Comparison of ENCODE assay signal across 1 cellular context in genomic region chr16:81314603-81315270, GRCh38.
TF ChIP-seq lines count a peak whose summit lies in the region.

Gene GAN (plus strand): TSS chr16:81314962. CDS start chr16:81315114, 152 bp downstream.

TF ChIP-seq in K562, 482 proteins besides CTCF, POLR2A, EP300 and RAD21 (continued from another document and continues in another):
- TF ChIP-seq STAT6 (CRISPR knock-in tag; IDR thresholded peaks at IDR 0.05) (peak; percentile 70; the same call in 1 of the 2 replicates), SRF (CRISPR knock-in tag; IDR thresholded peaks at IDR 0.05) (0 out of 4 replicates have a peak, but pooled peaks of 1 of the 2 experiments have one; percentile 40), ZBTB9 (CRISPR knock-in tag; IDR thresholded peaks at IDR 0.05) (no peak), U2AF2 (optimal IDR thresholded peaks at IDR 0.05; ENCODE audit: low read depth, low read length) (no peak), GATAD2A (IDR thresholded peaks at IDR 0.05) (0 out of 2 replicates have a peak, but pooled peaks have one; percentile 24), CREB3L1 (IDR thresholded peaks at IDR 0.05; ENCODE audit: borderline replicate concordance, low read depth) (peak; percentile 44), ZHX1 (conservative IDR thresholded peaks at IDR 0.05; ENCODE audit: low read length) (peak; percentile 83), NONO (IDR thresholded peaks at IDR 0.05; ENCODE audit: low read depth in 2 of 2, low read length in 1 of 2) (peak; percentile 59 to 95; a peak in 3 of 4 replicates), BRCA1 (IDR thresholded peaks at IDR 0.05) (no peak), BRCA1 (CRISPR knock-in tag; IDR thresholded peaks at IDR 0.05) (no peak), NR2C2 (CRISPR knock-in tag; IDR thresholded peaks at IDR 0.05) (no peak), NR2C2 (tag; IDR thresholded peaks at IDR 0.05) (peak; percentile 88), LARP7 (IDR thresholded peaks at IDR 0.05) (no peak), HDAC1 (IDR thresholded peaks at IDR 0.05) (peak in 1 of 2 experiments; percentile 83; a peak in 2 of 4 replicates), RFX1 (IDR thresholded peaks at IDR 0.05) (no peak), ARHGAP35 (IDR thresholded peaks at IDR 0.05; ENCODE audit: partially characterized antibody) (no peak), ELF4 (CRISPR knock-in tag; IDR thresholded peaks at IDR 0.05) (no peak), TSHZ1 (CRISPR knock-in tag; IDR thresholded peaks at IDR 0.05) (no peak), RBM22 (IDR thresholded peaks at IDR 0.05; ENCODE audit: low read depth, low read length, poor library complexity, severe bottlenecking) (no peak), L3MBTL2 (IDR thresholded peaks at IDR 0.05) (peak; percentile 80), FOXP4 (CRISPR knock-in tag; IDR thresholded peaks at IDR 0.05; ENCODE audit: borderline replicate concordance) (peak; percentile 90; the same call in 1 of the 2 replicates), TEAD1 (CRISPR knock-in tag; IDR thresholded peaks at IDR 0.05) (peak in 1 of 2 experiments; percentile 25; a peak in 1 of 4 replicates), ZBTB17 (CRISPR knock-in tag; IDR thresholded peaks at IDR 0.05) (peak; percentile 66), SIX5 (IDR thresholded peaks at IDR 0.05; ENCODE audit: borderline replicate concordance in 1 of 2, insufficient read depth in 1 of 2, low read depth in 1 of 2, low read length in 2 of 2) (peak in 1 of 2 experiments; percentile 14; a peak in 2 of 4 replicates), TOE1 (IDR thresholded peaks at IDR 0.05; ENCODE audit: borderline replicate concordance) (peak; percentile 75; the same call in 1 of the 2 replicates), TOE1 (CRISPR knock-in tag; IDR thresholded peaks at IDR 0.05; ENCODE audit: borderline replicate concordance, low read depth) (no peak), NR4A1 (CRISPR knock-in tag; IDR thresholded peaks at IDR 0.05) (peak; percentile 35; the same call in 1 of the 2 replicates), NR4A1 (tag; IDR thresholded peaks at IDR 0.05) (no peak), CREM (IDR thresholded peaks at IDR 0.05; ENCODE audit: low read depth) (peak; percentile 99), NUFIP1 (IDR thresholded peaks at IDR 0.05; ENCODE audit: partially characterized antibody) (no peak), KLF13 (tag; IDR thresholded peaks at IDR 0.05; ENCODE audit: borderline replicate concordance, low read depth) (0 out of 2 replicates have a peak, but pooled peaks have one; percentile 52), SOX6 (IDR thresholded peaks at IDR 0.05) (0 out of 2 replicates have a peak, but pooled peaks have one; percentile 16), BHLHE40 (IDR thresholded peaks at IDR 0.05; ENCODE audit: low read length) (peak; percentile 37; the same call in 1 of the 2 replicates), SUPT5H (IDR thresholded peaks at IDR 0.05) (peak; percentile 85), MEF2D (tag; conservative IDR thresholded peaks at IDR 0.05; ENCODE audit: low read depth) (no peak), C11orf30 (IDR thresholded peaks at IDR 0.05; ENCODE audit: low read depth) (peak; percentile 96), NR2C1 (IDR thresholded peaks at IDR 0.05) (no peak), NR2C1 (tag; IDR thresholded peaks at IDR 0.05) (peak; percentile 43; the same call in 1 of the 2 replicates), MNT (conservative IDR thresholded peaks at IDR 0.05) (peak; percentile 71 to 91), CREB1 (IDR thresholded peaks at IDR 0.05) (peak; percentile 100), CREB1 (CRISPR knock-in tag; IDR thresholded peaks at IDR 0.05) (peak; percentile 99), KAT7 (CRISPR knock-in tag; IDR thresholded peaks at IDR 0.05; ENCODE audit: borderline replicate concordance) (no peak), ZNF175 (CRISPR knock-in tag; IDR thresholded peaks at IDR 0.05; ENCODE audit: low read depth) (no peak), SETDB1 (IDR thresholded peaks at IDR 0.05; ENCODE audit: low read length) (no peak), BRD4 (IDR thresholded peaks at IDR 0.05) (no peak), XRCC3 (IDR thresholded peaks at IDR 0.05) (no peak), HNRNPLL (IDR thresholded peaks at IDR 0.05; ENCODE audit: low read depth, low read length, poor library complexity, severe bottlenecking) (peak; percentile 53), MBD1 (CRISPR knock-in tag; IDR thresholded peaks at IDR 0.05) (no peak), PHF20 (IDR thresholded peaks at IDR 0.05; ENCODE audit: partially characterized antibody) (peak; percentile 95), CSDE1 (IDR thresholded peaks at IDR 0.05) (peak in 1 of 2 experiments; percentile 83; a peak in 2 of 4 replicates), GABPA (tag; conservative IDR thresholded peaks at IDR 0.05; ENCODE audit: low read depth) (peak; percentile 79), BRD9 (IDR thresholded peaks at IDR 0.05; ENCODE audit: low read depth, partially characterized antibody) (peak; percentile 4), GATAD2B (IDR thresholded peaks at IDR 0.05; ENCODE audit: borderline replicate concordance) (peak; percentile 13; the same call in 1 of the 2 replicates), IRF2 (CRISPR knock-in tag; IDR thresholded peaks at IDR 0.05) (no peak), MYC (IDR thresholded peaks at IDR 0.05; ENCODE audit: low read depth, low read length) (peak; percentile 78), MYC (CRISPR knock-in tag; IDR thresholded peaks at IDR 0.05; ENCODE audit: borderline replicate concordance, low read depth) (no peak)
